Comparison of ENCODE assay signal across 28 cellular contexts in genomic region chr2:149180226-149180875, GRCh38.
DNase-seq lines count a peak whose midpoint lies in the region; ATAC-seq and TF ChIP-seq lines count a peak whose summit lies in the region.
"Had no signal": no experiment of that assay in that cellular context is flagged by ENCODE, and none has a peak within 500 bp of the region (broad histone marks: within the 10 kb centered on the region; RNA-seq: fewer than 3 reads in every experiment).

No MANE protein-coding gene starts in this region.

- no peaks in the 10 kb centered on the region for H3K27me3 Mint-ChIP-seq in neural progenitor cell (ENCODE audit: insufficient read depth, low read depth)

- DNase-seq in AG08395 (ENCODE audit: low spot score) (peak; percentile 64), GM23248 (peak; percentile 45), fibroblast of gingiva (ENCODE audit: low read depth) (peak; percentile 8), neural progenitor cell (ENCODE audit: low spot score) (no peak), UCSD-AML1 (lab: John Stamatoyannopoulos, UW; ENCODE audit: unreplicated experiment) (no peak), mucosa of gallbladder (ENCODE audit: low spot score) (no peak)
- DNase-seq: activated CD4-positive, alpha-beta T cell treated with anti-CD3 and anti-CD28 coated beads, Interleukin-2, amount 50 U/mL, for 4 hours; activated gamma-delta T cell treated with Interleukin-2 at 50 U/mL for 16 hours; activated T-cell treated with anti-CD3 and anti-CD28 coated beads for 4 hours; CD4-positive, CD25-positive, alpha-beta regulatory T cell; dermis blood vessel endothelial cell; DMS 273 treated with DMSO at 0.1 percent for 48 hours; H9; Karpas-422; left colon; NCI-H1048; NCI-H187 treated with DMSO at 0.1 percent for 48 hours; NCI-H226; nucleus accumbens; PC-9; T-helper 2 cell; uterus had no signal

- peak overlapping the region; percentile 43 for H3K4me3 ChIP-seq in GM23248
- H3K4me3 ChIP-seq in neural progenitor cell = no peak overlapping the region
- H3K4me3 ChIP-seq: cardiac muscle cell, PC-9, right atrium auricular region, uterus had no signal

- H3K9me2 ChIP-seq in GM23248 (ENCODE audit: insufficient read depth) = no peaks in the 10 kb centered on the region

- peaks cover 5% of the 10 kb centered on the region for H3K4me1 Mint-ChIP-seq in neural progenitor cell
- H3K4me1 Mint-ChIP-seq: CD4-positive, CD25-positive, alpha-beta regulatory T cell had no signal

- H3K9me3 ChIP-seq in GM23248 (ENCODE audit: low read depth) (no peaks in the 10 kb centered on the region), neural progenitor cell (ENCODE audit: low read depth) (no peaks in the 10 kb centered on the region)
- H3K9me3 ChIP-seq: right atrium auricular region, uterus had no signal

- no peaks in the 10 kb centered on the region for H3K36me3 ChIP-seq in GM23248 (ENCODE audit: low read depth)
- H3K36me3 ChIP-seq in neural progenitor cell = no peaks in the 10 kb centered on the region
- H3K36me3 ChIP-seq: cardiac muscle cell, right atrium auricular region, uterus had no signal

- H4K20me1 ChIP-seq in GM23248 (ENCODE audit: insufficient read depth) = no peaks in the 10 kb centered on the region
- no peaks in the 10 kb centered on the region for H4K20me1 ChIP-seq in neural progenitor cell (ENCODE audit: low read depth)

- ATAC-seq in GM21619 (IDR thresholded peaks at IDR 0.05; ENCODE audit: unreplicated experiment) (no peak), GM21529 (IDR thresholded peaks at IDR 0.05; ENCODE audit: unreplicated experiment) (no peak)
- ATAC-seq: left colon, WTC11 had no signal

- H3F3A ChIP-seq in GM23248 (ENCODE audit: insufficient read depth) = no peaks in the 10 kb centered on the region
- no peaks in the 10 kb centered on the region for H3F3A ChIP-seq in neural progenitor cell (ENCODE audit: low read depth)

- H2AFZ ChIP-seq in GM23248 (peak overlapping the region; percentile 71), neural progenitor cell (replicated peaks) (peak overlapping the region; percentile 86)
- H2AFZ ChIP-seq: PC-9 had no signal

- TF ChIP-seq CTCF in neural progenitor cell (IDR thresholded peaks at IDR 0.05) = no peak

- H3K9ac ChIP-seq in GM23248 (peak overlapping the region; percentile 44), neural progenitor cell (no peak overlapping the region)

- H3K9me3 Mint-ChIP-seq in neural progenitor cell = no peaks in the 10 kb centered on the region
- H3K9me3 Mint-ChIP-seq: H9, WTC11 had no signal

- H3K4me1 ChIP-seq in GM23248 (ENCODE audit: insufficient read depth) = peaks cover 12% of the 10 kb centered on the region
- H3K4me1 ChIP-seq in neural progenitor cell = no peaks in the 10 kb centered on the region
- H3K4me1 ChIP-seq: right atrium auricular region, uterus had no signal

- no peak overlapping the region for H3K4me3 Mint-ChIP-seq in neural progenitor cell
- H3K4me3 Mint-ChIP-seq: CD4-positive, CD25-positive, alpha-beta regulatory T cell; H9; WTC11 had no signal

- peak overlapping the region; percentile 21; the same call in 1 of the 2 replicates for H3K27ac ChIP-seq in GM23248
- no peak overlapping the region for H3K27ac ChIP-seq in neural progenitor cell
- H3K27ac ChIP-seq: cardiac muscle cell, epithelial cell of prostate, PC-9, right atrium auricular region, uterus had no signal

- WGBS in GM23248 (ENCODE audit: low coverage in 1 of 2, low lambda C conversion rate in 2 of 2, missing lambda C conversion rate in 2 of 2), 2 experiments = 10 to 14% methylated on average over 9 of the region's 9 CpGs

- H3K27ac Mint-ChIP-seq in neural progenitor cell = no peak overlapping the region
- H3K27ac Mint-ChIP-seq: CD4-positive, CD25-positive, alpha-beta regulatory T cell; H9; WTC11 had no signal

- H3K27me3 ChIP-seq in GM23248 (replicated peaks; ENCODE audit: insufficient read depth) (no peaks in the 10 kb centered on the region), neural progenitor cell (no peaks in the 10 kb centered on the region)
- H3K27me3 ChIP-seq: cardiac muscle cell, right atrium auricular region, uterus had no signal

- H3K4me2 ChIP-seq in GM23248 (ENCODE audit: unreplicated experiment) (peak overlapping the region; percentile 75), neural progenitor cell (no peak overlapping the region)
- H3K4me2 ChIP-seq: PC-9 had no signal

- in situ Hi-C loops in GM23248 (cut with MboI) = no loop called here

- H3K79me2 ChIP-seq in GM23248 (ENCODE audit: insufficient read depth) = no peaks in the 10 kb centered on the region
- H3K79me2 ChIP-seq in neural progenitor cell (ENCODE audit: low read depth) = no peaks in the 10 kb centered on the region

- no peaks in the 10 kb centered on the region for H3K36me3 Mint-ChIP-seq in neural progenitor cell
- H3K36me3 Mint-ChIP-seq: CD4-positive, CD25-positive, alpha-beta regulatory T cell; WTC11 had no signal

Comparison
In these comparisons a context has a peak if more than half of its experiments do, and no peak if none do; other contexts are left out.
1. DNase-seq: peak in AG08395 (single experiment), GM23248 (single experiment) and fibroblast of gingiva (single experiment); none in neural progenitor cell (single experiment), UCSD-AML1 (single experiment) and mucosa of gallbladder (single experiment).